Comparison of ENCODE assay signal across 25 cellular contexts in genomic region chr15:62983956-62984355, GRCh38.
"Had no signal": no experiment of that assay in that cellular context is flagged by ENCODE, and none has a peak within 500 bp of the region (broad histone marks: within the 10 kb centered on the region; RNA-seq: fewer than 3 reads in every experiment).

No MANE protein-coding gene starts in this region.

- DNase-seq: activated B cell treated with CpG ODN at 0.5 μM for 24 hours; activated CD4-positive, alpha-beta T cell treated with anti-CD3 and anti-CD28 coated beads, Interleukin-2, amount 50 U/mL, for 1 hour; activated CD8-positive, alpha-beta T cell treated with anti-CD3 and anti-CD28 coated beads for 36 hours; activated gamma-delta T cell treated with Interleukin-2 at 50 U/mL for 16 hours; activated naive CD8-positive, alpha-beta T cell treated with anti-CD3 and anti-CD28 coated beads, Interleukin-2, amount 50 U/mL, for 24 hours; activated T-cell treated with anti-CD3 and anti-CD28 coated beads, Interleukin-2, amount 50 U/mL, for 4 hours; amygdala; central memory CD4-positive, alpha-beta T cell; left lung; lower lobe of right lung; mesenchymal stem cell; naive thymus-derived CD8-positive, alpha-beta T cell; nucleus accumbens; pancreas; stimulated activated CD4-positive, alpha-beta T cell treated with anti-CD3 and anti-CD28 coated beads, Interleukin-1b, Interleukin-23, amount 100 ng/mL, for 48 hours; stimulated activated CD4-positive, alpha-beta T cell treated with anti-CD3 and anti-CD28 coated beads, Interleukin-4, amount 100 ng/mL, for 4 hours; stimulated activated CD8-positive, alpha-beta memory T cell treated with anti-CD3 and anti-CD28 coated beads, Interleukin-4, amount 100 ng/mL, for 48 hours; stomach; tibial artery had no signal

- H3K4me2 ChIP-seq: smooth muscle cell had no signal

- H3K9me3 ChIP-seq: breast epithelium, esophagus muscularis mucosa, left lung, lower lobe of right lung, pancreas, right atrium auricular region, stomach, tibial artery had no signal

- H3K36me3 ChIP-seq: breast epithelium, esophagus muscularis mucosa, left lung, lower lobe of right lung, pancreas, right atrium auricular region, stomach, tibial artery had no signal

- H3K4me1 ChIP-seq: breast epithelium, left lung, lower lobe of right lung, pancreas, right atrium auricular region had no signal

- H3K27me3 ChIP-seq: breast epithelium, esophagus muscularis mucosa, left lung, pancreas, right atrium auricular region, stomach, tibial artery had no signal

- H3K4me3 ChIP-seq: breast epithelium, esophagus muscularis mucosa, left lung, lower lobe of right lung, pancreas, right atrium auricular region, smooth muscle cell, stomach, tibial artery had no signal

- H3K27ac ChIP-seq: breast epithelium, esophagus muscularis mucosa, left lung, lower lobe of right lung, pancreas, right atrium auricular region, stomach, tibial artery had no signal

- ATAC-seq: activated CD8-positive, alpha-beta T cell treated with anti-CD3 and anti-CD28 coated beads for 36 hours; activated naive CD8-positive, alpha-beta T cell treated with anti-CD3 and anti-CD28 coated beads, Interleukin-2, amount 50 U/mL, for 24 hours; activated T-cell treated with anti-CD3 and anti-CD28 coated beads, Interleukin-2, amount 50 U/mL, for 4 hours; activated T-helper 17 cell treated with anti-CD3 and anti-CD28 coated beads, Interleukin-2, amount 50 U/mL, for 72 hours; left lung; lower lobe of right lung; naive thymus-derived CD8-positive, alpha-beta T cell; pancreas; stimulated activated memory B cell treated with anti-CD40 and anti-IgM and Interleukin-4, amounts not matched to agents 10 μg/mL and 1 μg/mL and 100 μg/mL, for 72 hours had no signal
